7 cellular contexts compared by ENCODE assay signal in the genomic region with DNA sequence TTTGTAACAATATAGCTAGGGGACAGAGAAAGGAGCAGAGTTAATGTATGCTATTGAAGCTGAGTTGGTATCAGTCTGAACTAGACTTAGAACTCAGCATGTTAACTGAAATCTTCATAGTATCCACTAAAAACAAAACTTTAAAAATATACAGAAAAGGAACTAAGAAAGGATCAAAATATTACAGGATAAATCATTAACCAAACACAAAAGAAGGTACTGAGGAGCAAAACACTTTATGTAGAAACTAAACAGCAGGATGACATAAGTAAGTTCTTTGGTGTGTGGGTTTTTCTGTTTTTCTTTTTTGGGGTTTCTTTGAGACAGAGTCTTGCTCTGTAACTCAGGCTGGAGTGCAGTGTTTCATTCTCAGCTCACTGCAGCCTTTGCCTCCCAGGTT.
ATAC-seq lines count a peak whose summit lies in the region.

No MANE protein-coding gene starts in this region.

- ATAC-seq in GM18867 (IDR thresholded peaks at IDR 0.05; ENCODE audit: unreplicated experiment) = peak; percentile 71
- ATAC-seq in GM19438 (IDR thresholded peaks at IDR 0.05; ENCODE audit: low read depth, unreplicated experiment) = peak; percentile 100
- peak; percentile 98 for ATAC-seq in GM21529 (IDR thresholded peaks at IDR 0.05; ENCODE audit: unreplicated experiment)
- peak; percentile 97 for ATAC-seq in HG02678 (IDR thresholded peaks at IDR 0.05; ENCODE audit: unreplicated experiment)
- peak; percentile 96 for ATAC-seq in HG02981 (IDR thresholded peaks at IDR 0.05; ENCODE audit: unreplicated experiment)
- peak; percentile 92 for ATAC-seq in HG03159 (IDR thresholded peaks at IDR 0.05; ENCODE audit: unreplicated experiment)
- peak; percentile 92 for ATAC-seq in HG03520 (IDR thresholded peaks at IDR 0.05; ENCODE audit: unreplicated experiment)

Comparison
In these comparisons a context has a peak if more than half of its experiments do, and no peak if none do; other contexts are left out.
1. Peak in every context shown above with its lines: ATAC-seq.